ENCODE assay signal across 11 cellular contexts in genomic region chr11:62712413-62712812, GRCh38. TPM values are rescaled to one million over a fixed set of nuclear protein-coding genes. Genes with fewer than 3 reads are reported as not detected.
DNase-seq lines count a peak whose midpoint lies in the region; ATAC-seq and TF ChIP-seq lines count a peak whose summit lies in the region.
"Had no signal": no experiment of that assay in that cellular context is flagged by ENCODE, and none has a peak within 500 bp of the region (broad histone marks: within the 10 kb centered on the region; RNA-seq: fewer than 3 reads in every experiment).

No MANE protein-coding gene starts in this region.

- H3K36me3 Mint-ChIP-seq in T-helper 1 cell treated with Interleukin-12 subunit alpha and Interleukin-12 subunit beta and Interleukin-4 antibody, amounts not matched to agents 30 μg/mL and 1 μg/mL, for 36 hours (ENCODE audit: low read depth): peaks cover 60% of the 10 kb centered on the region
- peaks cover 71% of the 10 kb centered on the region for H3K36me3 Mint-ChIP-seq in activated T-helper 2 cell treated with anti-CD3 and anti-CD28 coated beads, Interferon-gamma antibody, Interleukin-2, Interleukin-4, amounts not matched to agents 10 μg/mL and 5 μg/mL and 100 μg/mL, durations not matched to agents 14 hours and 24 hours and 36 hours (ENCODE audit: low read depth)
- peaks cover 35% of the 10 kb centered on the region for H3K36me3 Mint-ChIP-seq in osteocyte (ENCODE audit: unreplicated experiment)

- H3K4me1 Mint-ChIP-seq in T-helper 1 cell treated with Interleukin-12 subunit alpha and Interleukin-12 subunit beta and Interleukin-4 antibody, amounts not matched to agents 30 μg/mL and 1 μg/mL, for 36 hours (ENCODE audit: low read depth): peaks cover 69% of the 10 kb centered on the region
- H3K4me1 Mint-ChIP-seq in activated T-helper 2 cell treated with anti-CD3 and anti-CD28 coated beads, Interferon-gamma antibody, Interleukin-2, Interleukin-4, amounts not matched to agents 10 μg/mL and 5 μg/mL and 100 μg/mL, durations not matched to agents 14 hours and 24 hours and 36 hours (ENCODE audit: low read depth): peaks cover 57% of the 10 kb centered on the region
- H3K4me1 Mint-ChIP-seq in osteocyte (ENCODE audit: unreplicated experiment): peaks cover 32% of the 10 kb centered on the region

- H3K9me3 Mint-ChIP-seq in T-helper 1 cell treated with Interleukin-12 subunit alpha and Interleukin-12 subunit beta and Interleukin-4 antibody, amounts not matched to agents 30 μg/mL and 1 μg/mL, for 36 hours: no peaks in the 10 kb centered on the region
- no peaks in the 10 kb centered on the region for H3K9me3 Mint-ChIP-seq in activated T-helper 2 cell treated with anti-CD3 and anti-CD28 coated beads, Interferon-gamma antibody, Interleukin-2, Interleukin-4, amounts not matched to agents 10 μg/mL and 5 μg/mL and 100 μg/mL, durations not matched to agents 14 hours and 24 hours and 36 hours
- no peaks in the 10 kb centered on the region for H3K9me3 Mint-ChIP-seq in osteocyte (ENCODE audit: unreplicated experiment)

- no peak overlapping the region for H3K4me3 ChIP-seq in upper lobe of right lung
- H3K4me3 ChIP-seq: lung had no signal

- H3K36me3 ChIP-seq in upper lobe of right lung: peaks cover 69% of the 10 kb centered on the region

- DNase-seq in T-helper 1 cell (no peak), osteocyte (ENCODE audit: extremely low spot score, unreplicated experiment) (no peak), NK-92 (lab: John Stamatoyannopoulos, UW; ENCODE audit: unreplicated experiment) (no peak), upper lobe of right lung (no peak)
- no peak for DNase-seq in activated T-helper 2 cell treated with anti-CD3 and anti-CD28 coated beads, Interferon-gamma antibody, Interleukin-2, Interleukin-4, amounts not matched to agents 10 μg/mL and 5 μg/mL and 100 μg/mL, durations not matched to agents 14 hours and 24 hours and 36 hours (ENCODE audit: low spot score)
- DNase-seq: 8988T, foreskin fibroblast, KG1, SIG-M5 had no signal

- H3K4me3 Mint-ChIP-seq in T-helper 1 cell treated with Interleukin-12 subunit alpha and Interleukin-12 subunit beta and Interleukin-4 antibody, amounts not matched to agents 30 μg/mL and 1 μg/mL, for 36 hours: peak overlapping the region; percentile 63
- H3K4me3 Mint-ChIP-seq in activated T-helper 2 cell treated with anti-CD3 and anti-CD28 coated beads, Interferon-gamma antibody, Interleukin-2, Interleukin-4, amounts not matched to agents 10 μg/mL and 5 μg/mL and 100 μg/mL, durations not matched to agents 14 hours and 24 hours and 36 hours (ENCODE audit: low read depth): peak overlapping the region; percentile 27
- no peak overlapping the region for H3K4me3 Mint-ChIP-seq in osteocyte (ENCODE audit: unreplicated experiment)

- H3K27me3 ChIP-seq in upper lobe of right lung: no peaks in the 10 kb centered on the region

- ATAC-seq in upper lobe of right lung: no peak

- H3K27me3 Mint-ChIP-seq in T-helper 1 cell treated with Interleukin-12 subunit alpha and Interleukin-12 subunit beta and Interleukin-4 antibody, amounts not matched to agents 30 μg/mL and 1 μg/mL, for 36 hours (ENCODE audit: low read depth): no peaks in the 10 kb centered on the region
- no peaks in the 10 kb centered on the region for H3K27me3 Mint-ChIP-seq in activated T-helper 2 cell treated with anti-CD3 and anti-CD28 coated beads, Interferon-gamma antibody, Interleukin-2, Interleukin-4, amounts not matched to agents 10 μg/mL and 5 μg/mL and 100 μg/mL, durations not matched to agents 14 hours and 24 hours and 36 hours (ENCODE audit: low read depth)
- H3K27me3 Mint-ChIP-seq in osteocyte (ENCODE audit: unreplicated experiment): no peaks in the 10 kb centered on the region

- H3K4me1 ChIP-seq in upper lobe of right lung: peaks cover 20% of the 10 kb centered on the region

- no peak overlapping the region for H3K27ac ChIP-seq in upper lobe of right lung

- intact Hi-C loops in activated T-helper 2 cell treated with anti-CD3 and anti-CD28 coated beads, Interferon-gamma antibody, Interleukin-2, Interleukin-4, amounts not matched to agents 10 μg/mL and 5 μg/mL and 100 μg/mL, durations not matched to agents 14 hours and 24 hours and 36 hours (cut with micrococcal nuclease): loop anchor here (2.0 kb wide), 1 partner anchor 42 kb away; the partner anchor contains the start of gene UQCC3
- intact Hi-C loops in upper lobe of right lung (cut with DNase I): no loop called here

- peak overlapping the region; percentile 92 for H3K27ac Mint-ChIP-seq in T-helper 1 cell treated with Interleukin-12 subunit alpha and Interleukin-12 subunit beta and Interleukin-4 antibody, amounts not matched to agents 30 μg/mL and 1 μg/mL, for 36 hours
- peak overlapping the region; percentile 87 for H3K27ac Mint-ChIP-seq in activated T-helper 2 cell treated with anti-CD3 and anti-CD28 coated beads, Interferon-gamma antibody, Interleukin-2, Interleukin-4, amounts not matched to agents 10 μg/mL and 5 μg/mL and 100 μg/mL, durations not matched to agents 14 hours and 24 hours and 36 hours
- peak overlapping the region; percentile 57 for H3K27ac Mint-ChIP-seq in osteocyte (ENCODE audit: unreplicated experiment)

- TF ChIP-seq CTCF in osteocyte (IDR thresholded peaks at IDR 0.05) (no peak), upper lobe of right lung (IDR thresholded peaks at IDR 0.05) (no peak)

- no peaks in the 10 kb centered on the region for H3K9me3 ChIP-seq in upper lobe of right lung

RNA-seq across cellular contexts. Expression of gene GNG3, which starts 4.9 kb away (rescaled TPM):
- not detected in 2 replicates for total RNA-seq in activated T-helper 2 cell treated with anti-CD3 and anti-CD28 coated beads, Interferon-gamma antibody, Interleukin-2, Interleukin-4, amounts not matched to agents 10 μg/mL and 5 μg/mL and 100 μg/mL, durations not matched to agents 14 hours and 24 hours and 36 hours
- total RNA-seq in osteocyte (not detected in 2 replicates), upper lobe of right lung (not detected)

RNA-seq across cellular contexts. Expression of gene BSCL2, which starts 5.2 kb away (rescaled TPM):
- total RNA-seq in activated T-helper 2 cell treated with anti-CD3 and anti-CD28 coated beads, Interferon-gamma antibody, Interleukin-2, Interleukin-4, amounts not matched to agents 10 μg/mL and 5 μg/mL and 100 μg/mL, durations not matched to agents 14 hours and 24 hours and 36 hours: 28.7 and 32.8 TPM in 2 replicates
- 54.1 and 56.7 TPM in 2 replicates for total RNA-seq in osteocyte
- 65.6 TPM for total RNA-seq in upper lobe of right lung

RNA-seq across cellular contexts. Expression of gene HNRNPUL2, which starts 14.8 kb away (rescaled TPM):
- total RNA-seq in activated T-helper 2 cell treated with anti-CD3 and anti-CD28 coated beads, Interferon-gamma antibody, Interleukin-2, Interleukin-4, amounts not matched to agents 10 μg/mL and 5 μg/mL and 100 μg/mL, durations not matched to agents 14 hours and 24 hours and 36 hours: 62.6 and 63.5 TPM in 2 replicates
- 52.5 and 56.1 TPM in 2 replicates for total RNA-seq in osteocyte
- 43.1 TPM for total RNA-seq in upper lobe of right lung

RNA-seq across cellular contexts. Expression of gene TTC9C, which starts 15.9 kb away (rescaled TPM):
- 35.4 and 39.4 TPM in 2 replicates for total RNA-seq in activated T-helper 2 cell treated with anti-CD3 and anti-CD28 coated beads, Interferon-gamma antibody, Interleukin-2, Interleukin-4, amounts not matched to agents 10 μg/mL and 5 μg/mL and 100 μg/mL, durations not matched to agents 14 hours and 24 hours and 36 hours
- total RNA-seq in osteocyte (32.4 and 36.6 TPM in 2 replicates), upper lobe of right lung (31.3 TPM)

RNA-seq across cellular contexts. Expression of gene LRRN4CL, which starts 23.1 kb away (rescaled TPM):
- 0.18 and 0.23 TPM in 2 replicates for total RNA-seq in activated T-helper 2 cell treated with anti-CD3 and anti-CD28 coated beads, Interferon-gamma antibody, Interleukin-2, Interleukin-4, amounts not matched to agents 10 μg/mL and 5 μg/mL and 100 μg/mL, durations not matched to agents 14 hours and 24 hours and 36 hours
- total RNA-seq in osteocyte (0.39 and 0.46 TPM in 2 replicates), upper lobe of right lung (2.0 TPM)
